In the genomic region with DNA sequence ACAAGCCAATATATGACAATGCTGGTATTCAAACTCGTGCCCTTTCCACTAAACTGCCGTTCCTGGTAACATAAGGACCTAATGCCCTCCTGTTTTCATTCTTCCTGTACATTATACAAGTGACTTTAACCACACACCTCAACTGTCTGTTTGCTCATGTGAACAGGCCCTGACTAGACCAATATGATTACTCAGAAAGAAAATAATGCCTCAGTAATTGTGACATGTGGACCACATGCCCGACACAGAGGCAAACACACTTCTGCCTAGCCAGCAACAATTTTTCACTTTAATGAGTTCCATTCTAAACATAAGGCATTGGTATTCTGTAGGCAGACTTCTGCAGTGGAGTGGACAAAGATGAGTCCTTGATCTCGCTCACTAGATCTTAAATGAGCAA, we compare ENCODE assay signal across 19 cellular contexts. TPM values are rescaled to one million over a fixed set of nuclear protein-coding genes. Genes with fewer than 3 reads are reported as not detected.
"Had no signal": no experiment of that assay in that cellular context is flagged by ENCODE, and none has a peak within 500 bp of the region (broad histone marks: within the 10 kb centered on the region; RNA-seq: fewer than 3 reads in every experiment).

No MANE protein-coding gene starts in this region.

- FAIRE-seq: astrocyte, urothelium cell line had no signal

- H3K27me3 ChIP-seq: colonic mucosa, gastroesophageal sphincter, neutrophil, thyroid gland had no signal

- ATAC-seq: activated naive CD8-positive, alpha-beta T cell treated with anti-CD3 and anti-CD28 coated beads, Interleukin-2, amount 50 U/mL, for 24 hours; gastroesophageal sphincter; left cardiac atrium; lower lobe of right lung; naive thymus-derived CD4-positive, alpha-beta T cell; right cardiac atrium; WTC11 had no signal

- H3K4me1 ChIP-seq: colonic mucosa, gastroesophageal sphincter, lower lobe of right lung, thyroid gland had no signal

- DNase-seq: activated CD4-positive, alpha-beta T cell treated with anti-CD3 and anti-CD28 coated beads, Interleukin-2, amount 10 ng/mL, durations not matched to agents 24 days and 14 days; activated naive CD4-positive, alpha-beta T cell treated with Interleukin-2 at 50 U/mL for 16 hours; activated naive CD8-positive, alpha-beta T cell treated with anti-CD3 and anti-CD28 coated beads, Interleukin-2, amount 50 U/mL, for 24 hours; colonic mucosa; hippocampal formation; left cardiac atrium; lower lobe of right lung; naive thymus-derived CD4-positive, alpha-beta T cell; posterior cingulate gyrus; right cardiac atrium; thyroid gland had no signal

- H3K9me3 ChIP-seq: colonic mucosa, gastroesophageal sphincter, lower lobe of right lung, neutrophil, thyroid gland had no signal

- H3K4me3 ChIP-seq: colonic mucosa, gastroesophageal sphincter, lower lobe of right lung, smooth muscle cell, thyroid gland had no signal

- H3K36me3 ChIP-seq: colonic mucosa, gastroesophageal sphincter, lower lobe of right lung, thyroid gland had no signal

- H3K27ac ChIP-seq: colonic mucosa, gastroesophageal sphincter, lower lobe of right lung, neutrophil, thyroid gland had no signal

- H3K4me2 ChIP-seq: smooth muscle cell had no signal

RNA-seq across cellular contexts. Expression of a gene that starts 30.0 kb away (rescaled TPM):
- total RNA-seq: activated CD4-positive, alpha-beta T cell treated with anti-CD3 and anti-CD28 coated beads, Interleukin-2, amount 10 ng/mL, durations not matched to agents 24 days and 14 days; astrocyte; cardiac septum; mononuclear cell; smooth muscle cell; WTC11 had no signal
- polyA plus RNA-seq: naive thymus-derived CD4-positive, alpha-beta T cell; right cardiac atrium; smooth muscle cell had no signal

RNA-seq across cellular contexts. Expression of a gene that starts 31.0 kb away (rescaled TPM):
- total RNA-seq: activated CD4-positive, alpha-beta T cell treated with anti-CD3 and anti-CD28 coated beads, Interleukin-2, amount 10 ng/mL, durations not matched to agents 24 days and 14 days; astrocyte; smooth muscle cell; WTC11 had no signal
- polyA plus RNA-seq: naive thymus-derived CD4-positive, alpha-beta T cell; smooth muscle cell had no signal
